Comparison of ENCODE assay signal across 24 cellular contexts in the genomic region with DNA sequence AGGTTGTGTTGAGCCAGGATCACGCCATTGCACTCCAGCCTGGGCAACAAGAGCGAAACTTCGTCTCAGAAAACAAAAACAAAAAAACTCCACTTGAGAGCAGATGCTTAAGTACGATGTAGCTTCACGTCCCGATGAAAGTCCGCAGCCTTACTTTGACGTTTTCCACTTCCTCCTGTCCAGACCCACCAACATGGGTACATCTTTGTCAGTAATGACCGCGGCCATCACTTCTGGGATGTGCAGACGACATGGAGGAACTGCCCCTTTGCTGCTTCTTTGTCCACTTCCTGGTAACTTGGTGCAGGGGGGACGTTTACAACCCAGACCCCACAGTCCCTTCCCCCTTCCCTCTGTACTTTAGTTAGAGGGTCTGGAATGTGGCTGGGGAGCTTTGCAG. TPM values are rescaled to one million over a fixed set of nuclear protein-coding genes. Genes with fewer than 3 reads are reported as not detected.
"Had no signal": no experiment of that assay in that cellular context is flagged by ENCODE, and none has a peak within 500 bp of the region (broad histone marks: within the 10 kb centered on the region; RNA-seq: fewer than 3 reads in every experiment).

No MANE protein-coding gene starts in this region.

- H3K9me3 ChIP-seq: body of pancreas, left ventricle myocardium inferior, transverse colon, uterus had no signal

- DNase-seq: activated CD4-positive, alpha-beta T cell treated with anti-CD3 and anti-CD28 coated beads, Interleukin-2, amount 10 ng/mL, durations not matched to agents 24 days and 14 days; activated CD4-positive, CD25-positive, alpha-beta regulatory T cell; activated CD8-positive, alpha-beta T cell treated with anti-CD3 and anti-CD28 coated beads, Interleukin-2, amount 10 ng/mL, durations not matched to agents 7 days and 5 days; activated gamma-delta T cell; anterior cingulate cortex; body of pancreas; dermis blood vessel endothelial cell; effector CD8-positive, alpha-beta T cell; glutamatergic neuron; hippocampal formation; kidney glomerular epithelial cell; left ventricle myocardium inferior; occipital lobe; stimulated activated CD4-positive, alpha-beta T cell treated with anti-CD3 and anti-CD28 coated beads, Interleukin-2, amount 100 ng/mL, for 24 hours; transverse colon; uterus had no signal

- H3K36me3 Mint-ChIP-seq: activated naive CD4-positive, alpha-beta T cell treated with anti-CD3 and anti-CD28 coated beads, Interleukin-2, amount 50 U/mL, for 24 hours; natural killer cell treated with Interleukin-12 subunit alpha and Interleukin-12 subunit beta and Interleukin-15 and Interleukin-18, amount 100 ng/mL, for 72 hours; stimulated activated memory B cell treated with anti-CD40 and anti-IgM and Interleukin-4, amounts not matched to agents 10 μg/mL and 1 μg/mL and 100 μg/mL, for 72 hours had no signal

- H3K27ac Mint-ChIP-seq: activated CD4-positive, alpha-beta T cell treated with anti-CD3 and anti-CD28 coated beads, Interleukin-2, amount 10 ng/mL, durations not matched to agents 24 days and 14 days; activated CD8-positive, alpha-beta T cell treated with anti-CD3 and anti-CD28 coated beads, Interleukin-2, amount 10 ng/mL, durations not matched to agents 7 days and 5 days; activated naive CD4-positive, alpha-beta T cell treated with anti-CD3 and anti-CD28 coated beads, Interleukin-2, amount 50 U/mL, for 24 hours; activated T-helper 1 cell treated with anti-CD3 and anti-CD28 coated beads, Interleukin-12 subunit alpha, Interleukin-12 subunit beta, Interleukin-2, Interleukin-4 antibody, amounts not matched to agents 30 ng/mL and 10 ng/mL and 1 ng/mL, durations not matched to agents 14 hours and 24 hours and 36 hours; natural killer cell treated with Interleukin-12 subunit alpha and Interleukin-12 subunit beta and Interleukin-15 and Interleukin-18, amount 100 ng/mL, for 72 hours; stimulated activated memory B cell treated with anti-CD40 and anti-IgM and Interleukin-4, amounts not matched to agents 10 μg/mL and 1 μg/mL and 100 μg/mL, for 72 hours; T-helper 1 cell treated with Interleukin-12 subunit alpha and Interleukin-12 subunit beta and Interleukin-4 antibody, amounts not matched to agents 30 μg/mL and 1 μg/mL, for 36 hours had no signal

- H3K4me3 ChIP-seq: body of pancreas, left ventricle myocardium inferior, skin epidermis, transverse colon, uterus had no signal

- H3K4me1 Mint-ChIP-seq: activated CD4-positive, alpha-beta T cell treated with anti-CD3 and anti-CD28 coated beads, Interleukin-2, amount 10 ng/mL, durations not matched to agents 24 days and 14 days; activated naive CD4-positive, alpha-beta T cell treated with anti-CD3 and anti-CD28 coated beads, Interleukin-2, amount 50 U/mL, for 24 hours; stimulated activated memory B cell treated with anti-CD40 and anti-IgM and Interleukin-4, amounts not matched to agents 10 μg/mL and 1 μg/mL and 100 μg/mL, for 72 hours had no signal

- H3K9me3 Mint-ChIP-seq: activated CD4-positive, alpha-beta T cell treated with anti-CD3 and anti-CD28 coated beads, Interleukin-2, amount 10 ng/mL, durations not matched to agents 24 days and 14 days; activated naive CD4-positive, alpha-beta T cell treated with anti-CD3 and anti-CD28 coated beads, Interleukin-2, amount 50 U/mL, for 24 hours; activated T-helper 1 cell treated with anti-CD3 and anti-CD28 coated beads, Interleukin-12 subunit alpha, Interleukin-12 subunit beta, Interleukin-2, Interleukin-4 antibody, amounts not matched to agents 30 ng/mL and 10 ng/mL and 1 ng/mL, durations not matched to agents 14 hours and 24 hours and 36 hours; natural killer cell treated with Interleukin-12 subunit alpha and Interleukin-12 subunit beta and Interleukin-15 and Interleukin-18, amount 100 ng/mL, for 72 hours; T-helper 1 cell treated with Interleukin-12 subunit alpha and Interleukin-12 subunit beta and Interleukin-4 antibody, amounts not matched to agents 30 μg/mL and 1 μg/mL, for 36 hours had no signal

- H3K4me1 ChIP-seq: body of pancreas, left ventricle myocardium inferior, transverse colon, uterus had no signal

- H3K36me3 ChIP-seq: left ventricle myocardium inferior, transverse colon, uterus had no signal

- H3K27ac ChIP-seq: body of pancreas, left ventricle myocardium inferior, transverse colon, uterus had no signal

- H3K27me3 ChIP-seq: body of pancreas, transverse colon, uterus had no signal

- H3K4me3 Mint-ChIP-seq: activated CD4-positive, alpha-beta T cell treated with anti-CD3 and anti-CD28 coated beads, Interleukin-2, amount 10 ng/mL, durations not matched to agents 24 days and 14 days; activated CD8-positive, alpha-beta T cell treated with anti-CD3 and anti-CD28 coated beads, Interleukin-2, amount 10 ng/mL, durations not matched to agents 7 days and 5 days; activated naive CD4-positive, alpha-beta T cell treated with anti-CD3 and anti-CD28 coated beads, Interleukin-2, amount 50 U/mL, for 24 hours; activated T-helper 1 cell treated with anti-CD3 and anti-CD28 coated beads, Interleukin-12 subunit alpha, Interleukin-12 subunit beta, Interleukin-2, Interleukin-4 antibody, amounts not matched to agents 30 ng/mL and 10 ng/mL and 1 ng/mL, durations not matched to agents 14 hours and 24 hours and 36 hours; natural killer cell treated with Interleukin-12 subunit alpha and Interleukin-12 subunit beta and Interleukin-15 and Interleukin-18, amount 100 ng/mL, for 72 hours; stimulated activated memory B cell treated with anti-CD40 and anti-IgM and Interleukin-4, amounts not matched to agents 10 μg/mL and 1 μg/mL and 100 μg/mL, for 72 hours; T-helper 1 cell treated with Interleukin-12 subunit alpha and Interleukin-12 subunit beta and Interleukin-4 antibody, amounts not matched to agents 30 μg/mL and 1 μg/mL, for 36 hours had no signal

- ATAC-seq: activated CD8-positive, alpha-beta T cell treated with anti-CD3 and anti-CD28 coated beads, Interleukin-2, amount 10 ng/mL, durations not matched to agents 7 days and 5 days; body of pancreas; natural killer cell treated with Interleukin-12 subunit alpha and Interleukin-12 subunit beta and Interleukin-15 and Interleukin-18, amount 100 ng/mL, for 72 hours; stimulated activated memory B cell treated with anti-CD40 and anti-IgM and Interleukin-4, amounts not matched to agents 10 μg/mL and 1 μg/mL and 100 μg/mL, for 72 hours had no signal

RNA-seq across cellular contexts. Expression of a gene that starts 48.7 kb away (rescaled TPM):
- total RNA-seq: activated CD4-positive, alpha-beta T cell treated with anti-CD3 and anti-CD28 coated beads, Interleukin-2, amount 10 ng/mL, durations not matched to agents 24 days and 14 days; activated CD8-positive, alpha-beta T cell treated with anti-CD3 and anti-CD28 coated beads, Interleukin-2, amount 10 ng/mL, durations not matched to agents 7 days and 5 days; activated T-helper 1 cell treated with anti-CD3 and anti-CD28 coated beads, Interleukin-12 subunit alpha, Interleukin-12 subunit beta, Interleukin-2, Interleukin-4 antibody, amounts not matched to agents 30 ng/mL and 10 ng/mL and 1 ng/mL, durations not matched to agents 14 hours and 24 hours and 36 hours; cardiac septum; dermis blood vessel endothelial cell; left ventricle myocardium inferior; lung microvascular endothelial cell; natural killer cell treated with Interleukin-12 subunit alpha and Interleukin-12 subunit beta and Interleukin-15 and Interleukin-18, amount 100 ng/mL, for 72 hours had no signal
